8 cellular contexts compared by ENCODE assay signal in the genomic region with DNA sequence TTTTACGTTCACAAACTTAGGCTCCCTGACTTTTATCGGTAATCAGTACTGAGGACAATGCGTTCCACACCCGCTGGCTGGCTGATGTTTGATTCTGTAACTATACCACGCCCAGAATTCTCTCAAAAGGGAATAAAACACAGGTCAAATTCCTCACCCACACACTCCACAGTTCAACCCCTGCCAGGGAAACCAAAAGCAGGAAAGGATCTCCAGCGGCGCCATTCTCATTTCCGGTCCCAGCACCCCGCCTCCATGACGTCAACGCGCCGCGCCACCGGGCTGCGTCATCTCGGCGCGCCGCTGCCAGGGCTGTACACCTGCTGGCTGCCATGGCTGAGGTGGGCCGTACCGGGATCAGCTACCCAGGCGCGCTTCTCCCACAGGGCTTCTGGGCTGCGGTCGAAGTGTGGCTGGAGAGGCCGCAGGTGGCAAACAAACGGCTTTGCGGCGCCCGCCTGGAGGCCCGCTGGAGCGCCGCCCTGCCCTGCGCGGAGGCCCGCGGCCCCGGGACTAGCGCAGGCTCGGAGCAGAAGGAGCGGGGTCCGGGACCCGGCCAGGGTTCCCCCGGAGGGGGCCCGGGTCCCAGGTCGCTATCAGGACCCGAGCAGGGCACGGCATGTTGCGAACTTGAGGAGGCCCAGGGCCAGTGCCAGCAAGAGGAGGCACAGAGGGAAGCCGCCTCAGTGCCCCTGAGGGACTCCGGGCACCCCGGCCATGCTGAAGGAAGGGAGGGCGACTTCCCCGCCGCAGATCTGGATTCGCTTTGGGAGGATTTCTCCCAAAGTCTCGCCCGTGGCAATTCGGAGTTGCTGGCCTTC. TPM values are rescaled to one million over a fixed set of nuclear protein-coding genes. Genes with fewer than 3 reads are reported as not detected.
DNase-seq lines count a peak whose midpoint lies in the region; ATAC-seq and TF ChIP-seq lines count a peak whose summit lies in the region.

A gene (minus strand): TSS at position 233 of the 821 bp plus-strand sequence. CDS start 24,202 bp downstream, outside the sequence.
A gene with protein sequence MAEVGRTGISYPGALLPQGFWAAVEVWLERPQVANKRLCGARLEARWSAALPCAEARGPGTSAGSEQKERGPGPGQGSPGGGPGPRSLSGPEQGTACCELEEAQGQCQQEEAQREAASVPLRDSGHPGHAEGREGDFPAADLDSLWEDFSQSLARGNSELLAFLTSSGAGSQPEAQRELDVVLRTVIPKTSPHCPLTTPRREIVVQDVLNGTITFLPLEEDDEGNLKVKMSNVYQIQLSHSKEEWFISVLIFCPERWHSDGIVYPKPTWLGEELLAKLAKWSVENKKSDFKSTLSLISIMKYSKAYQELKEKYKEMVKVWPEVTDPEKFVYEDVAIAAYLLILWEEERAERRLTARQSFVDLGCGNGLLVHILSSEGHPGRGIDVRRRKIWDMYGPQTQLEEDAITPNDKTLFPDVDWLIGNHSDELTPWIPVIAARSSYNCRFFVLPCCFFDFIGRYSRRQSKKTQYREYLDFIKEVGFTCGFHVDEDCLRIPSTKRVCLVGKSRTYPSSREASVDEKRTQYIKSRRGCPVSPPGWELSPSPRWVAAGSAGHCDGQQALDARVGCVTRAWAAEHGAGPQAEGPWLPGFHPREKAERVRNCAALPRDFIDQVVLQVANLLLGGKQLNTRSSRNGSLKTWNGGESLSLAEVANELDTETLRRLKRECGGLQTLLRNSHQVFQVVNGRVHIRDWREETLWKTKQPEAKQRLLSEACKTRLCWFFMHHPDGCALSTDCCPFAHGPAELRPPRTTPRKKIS (plus strand): TSS at position 287 of the 821 bp plus-strand sequence. CDS start 46 bp downstream, at position 333.

- H3K4me1 Mint-ChIP-seq in activated T-cell treated with anti-CD3 and anti-CD28 coated beads, Interleukin-2, amount 50 U/mL, for 4 hours (ENCODE audit: low read depth) = peaks cover 80% of the 10 kb centered on the region

- TF ChIP-seq POLR2A in erythroblast (IDR thresholded peaks at IDR 0.05; ENCODE audit: low read length) = peak; percentile 94

- no peaks in the 10 kb centered on the region for H3K9me3 ChIP-seq in mucosa of stomach (ENCODE audit: control insufficient read depth, low read length)

- peaks cover 51% of the 10 kb centered on the region for H3K4me1 ChIP-seq in mucosa of stomach (ENCODE audit: control insufficient read depth, insufficient read depth, low read length)

- H3K4me3 ChIP-seq in Jurkat, Clone E6-1 (ENCODE audit: low read length) = peak within 1 kb of the TSS; percentile 98
- H3K4me3 ChIP-seq in mucosa of stomach (ENCODE audit: low read length) = peak within 1 kb of the TSS; percentile 86

- ATAC-seq in GM21576 (IDR thresholded peaks at IDR 0.05; ENCODE audit: unreplicated experiment) = peak; percentile 79
- peak; percentile 92 to 94 for ATAC-seq in activated T-cell treated with anti-CD3 and anti-CD28 coated beads, Interleukin-2, amount 50 U/mL, for 4 hours

- H3K9me3 Mint-ChIP-seq in activated T-cell treated with anti-CD3 and anti-CD28 coated beads, Interleukin-2, amount 50 U/mL, for 4 hours = no peaks in the 10 kb centered on the region

- DNase-seq in DMS53 (lab: John Stamatoyannopoulos, UW) = peak; percentile 96
- peak; percentile 83 for DNase-seq in Jurkat, Clone E6-1 (ENCODE audit: low read depth, low spot score)
- DNase-seq in activated T-cell treated with anti-CD3 and anti-CD28 coated beads, Interleukin-2, amount 50 U/mL, for 4 hours = peak; percentile 96
- DNase-seq in erythroblast (lab: John Stamatoyannopoulos, UW) = peak; percentile 92 to 97
- DNase-seq in stimulated activated CD8-positive, alpha-beta memory T cell treated with anti-CD3 and anti-CD28 coated beads, Interleukin-4, amount 100 ng/mL, for 48 hours = peak; percentile 98

- peak within 1 kb of the TSS; percentile 92 for H3K9ac ChIP-seq in mucosa of stomach (ENCODE audit: low read length)

- peak within 1 kb of the TSS; percentile 97 for H3K4me3 Mint-ChIP-seq in activated T-cell treated with anti-CD3 and anti-CD28 coated beads, Interleukin-2, amount 50 U/mL, for 4 hours

- no peaks in the 10 kb centered on the region for H3K36me3 ChIP-seq in mucosa of stomach (ENCODE audit: control insufficient read depth, insufficient read depth, low read length)

- no peaks in the 10 kb centered on the region for H3K27me3 Mint-ChIP-seq in activated T-cell treated with anti-CD3 and anti-CD28 coated beads, Interleukin-2, amount 50 U/mL, for 4 hours (ENCODE audit: low read depth)

- peaks cover 7% of the 10 kb centered on the region for H3K36me3 Mint-ChIP-seq in activated T-cell treated with anti-CD3 and anti-CD28 coated beads, Interleukin-2, amount 50 U/mL, for 4 hours (ENCODE audit: insufficient read depth)

- no peaks in the 10 kb centered on the region for H3K27me3 ChIP-seq in mucosa of stomach (ENCODE audit: control insufficient read depth, insufficient read depth, low read length)

TF ChIP-seq in PFSK-1, 5 proteins besides CTCF, POLR2A, EP300 and RAD21:
- peak; percentile 91 for TF ChIP-seq FOXP2 (optimal IDR thresholded peaks at IDR 0.05; ENCODE audit: borderline replicate concordance, extremely low read depth, extremely low read length, insufficient read depth)
- TF ChIP-seq SIN3A (IDR thresholded peaks at IDR 0.05; ENCODE audit: borderline replicate concordance, insufficient read depth, low read length) = peak; percentile 99
- peak; percentile 83 for TF ChIP-seq POLR2AphosphoS5 (IDR thresholded peaks at IDR 0.05; ENCODE audit: low read depth, low read length)
- TF ChIP-seq, protein P1, sequence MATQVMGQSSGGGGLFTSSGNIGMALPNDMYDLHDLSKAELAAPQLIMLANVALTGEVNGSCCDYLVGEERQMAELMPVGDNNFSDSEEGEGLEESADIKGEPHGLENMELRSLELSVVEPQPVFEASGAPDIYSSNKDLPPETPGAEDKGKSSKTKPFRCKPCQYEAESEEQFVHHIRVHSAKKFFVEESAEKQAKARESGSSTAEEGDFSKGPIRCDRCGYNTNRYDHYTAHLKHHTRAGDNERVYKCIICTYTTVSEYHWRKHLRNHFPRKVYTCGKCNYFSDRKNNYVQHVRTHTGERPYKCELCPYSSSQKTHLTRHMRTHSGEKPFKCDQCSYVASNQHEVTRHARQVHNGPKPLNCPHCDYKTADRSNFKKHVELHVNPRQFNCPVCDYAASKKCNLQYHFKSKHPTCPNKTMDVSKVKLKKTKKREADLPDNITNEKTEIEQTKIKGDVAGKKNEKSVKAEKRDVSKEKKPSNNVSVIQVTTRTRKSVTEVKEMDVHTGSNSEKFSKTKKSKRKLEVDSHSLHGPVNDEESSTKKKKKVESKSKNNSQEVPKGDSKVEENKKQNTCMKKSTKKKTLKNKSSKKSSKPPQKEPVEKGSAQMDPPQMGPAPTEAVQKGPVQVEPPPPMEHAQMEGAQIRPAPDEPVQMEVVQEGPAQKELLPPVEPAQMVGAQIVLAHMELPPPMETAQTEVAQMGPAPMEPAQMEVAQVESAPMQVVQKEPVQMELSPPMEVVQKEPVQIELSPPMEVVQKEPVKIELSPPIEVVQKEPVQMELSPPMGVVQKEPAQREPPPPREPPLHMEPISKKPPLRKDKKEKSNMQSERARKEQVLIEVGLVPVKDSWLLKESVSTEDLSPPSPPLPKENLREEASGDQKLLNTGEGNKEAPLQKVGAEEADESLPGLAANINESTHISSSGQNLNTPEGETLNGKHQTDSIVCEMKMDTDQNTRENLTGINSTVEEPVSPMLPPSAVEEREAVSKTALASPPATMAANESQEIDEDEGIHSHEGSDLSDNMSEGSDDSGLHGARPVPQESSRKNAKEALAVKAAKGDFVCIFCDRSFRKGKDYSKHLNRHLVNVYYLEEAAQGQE (IDR thresholded peaks at IDR 0.05; ENCODE audit: insufficient read depth in 1 of 2, low read depth in 2 of 2, low read length in 2 of 2) = peak in 1 of 2 experiments; percentile 51; a peak in 2 of 4 replicates
- TF ChIP-seq TAF1 (IDR thresholded peaks at IDR 0.05; ENCODE audit: borderline replicate concordance, insufficient read depth, low read length) = peak; percentile 94; the same call in 1 of the 2 replicates

RNA-seq across cellular contexts. Expression of the first gene that starts in this region (rescaled TPM):
- polyA plus RNA-seq in Jurkat, Clone E6-1 (2012; ENCODE audit: insufficient read depth, insufficient read length) = 15.1 TPM
- polyA plus RNA-seq in PFSK-1 (2012; ENCODE audit: insufficient read length, low read depth) = 13.6 TPM
- 10 to 100 TPM; 20.1 to 35.8 (median 20.6) TPM for total RNA-seq in activated T-cell treated with anti-CD3 and anti-CD28 coated beads, Interleukin-2, amount 50 U/mL, for 4 hours

RNA-seq across cellular contexts. Expression of the second gene that starts in this region (rescaled TPM):
- 14.6 TPM for polyA plus RNA-seq in Jurkat, Clone E6-1 (2012; ENCODE audit: insufficient read depth, insufficient read length)
- 8.3 TPM for polyA plus RNA-seq in PFSK-1 (2012; ENCODE audit: insufficient read length, low read depth)
- total RNA-seq in activated T-cell treated with anti-CD3 and anti-CD28 coated beads, Interleukin-2, amount 50 U/mL, for 4 hours = 10 to 100 TPM; 35.7 to 41.5 (median 41.0) TPM

Comparison
In these comparisons a context has a peak if more than half of its experiments do, and no peak if none do; other contexts are left out.
1. Peak in every context shown above with its lines: DNase-seq, ATAC-seq and H3K4me3 ChIP-seq.